17 cellular contexts compared by ENCODE assay signal in genomic region chr7:1224093-1224702, GRCh38. TPM values are rescaled to one million over a fixed set of nuclear protein-coding genes. Genes with fewer than 3 reads are reported as not detected.
DNase-seq lines count a peak whose midpoint lies in the region; TF ChIP-seq lines count a peak whose summit lies in the region.
"Had no signal": no experiment of that assay in that cellular context is flagged by ENCODE, and none has a peak within 500 bp of the region (broad histone marks: within the 10 kb centered on the region; RNA-seq: fewer than 3 reads in every experiment).

No MANE protein-coding gene starts in this region.

- H3K4me1 Mint-ChIP-seq in neural crest cell = peaks cover 15% of the 10 kb centered on the region

- POLR2A ChIA-PET in PC-9 (lab: Charles Lee; ENCODE audit: unreplicated experiment) = no interaction called here

- H3K36me3 ChIP-seq in HUES64 (ENCODE audit: insufficient read depth, low read length) (no peaks in the 10 kb centered on the region), esophagus muscularis mucosa (no peaks in the 10 kb centered on the region), PC-9 (ENCODE audit: low read depth) (no peaks in the 10 kb centered on the region)
- H3K36me3 ChIP-seq: transverse colon had no signal

- intact Hi-C loops in esophagus muscularis mucosa (cut with DNase I) = loop anchor here (10.0 kb wide), 1 partner anchor 191 kb away; no protein-coding TSS in a partner anchor
- intact Hi-C loops in PC-9 (cut with micrococcal nuclease; ENCODE audit: unreplicated experiment) = no loop called here

- H3K9me3 ChIP-seq in HUES64 (ENCODE audit: insufficient read depth, low read depth, low read length) (no peaks in the 10 kb centered on the region), esophagus muscularis mucosa (no peaks in the 10 kb centered on the region), PC-9 (ENCODE audit: insufficient read depth, low read depth) (no peaks in the 10 kb centered on the region)
- H3K9me3 ChIP-seq: transverse colon had no signal

- CTCF ChIA-PET in PC-9 (lab: Charles Lee) = no interaction called here

- H3F3A ChIP-seq in PC-9 (ENCODE audit: insufficient read depth, low read depth) = no peaks in the 10 kb centered on the region

- H3K9me2 ChIP-seq in PC-9 (ENCODE audit: insufficient read depth) = no peaks in the 10 kb centered on the region

- TF ChIP-seq EP300 in esophagus muscularis mucosa (IDR thresholded peaks at IDR 0.05) = no peak

- no peak overlapping the region for H3K27ac Mint-ChIP-seq in neural crest cell (ENCODE audit: unreplicated experiment)
- H3K27ac Mint-ChIP-seq: activated naive CD4-positive, alpha-beta T cell treated with anti-CD3 and anti-CD28 coated beads for 36 hours had no signal

- no peaks in the 10 kb centered on the region for H3K9me3 Mint-ChIP-seq in neural crest cell
- H3K9me3 Mint-ChIP-seq: activated naive CD4-positive, alpha-beta T cell treated with anti-CD3 and anti-CD28 coated beads for 36 hours; naive thymus-derived CD8-positive, alpha-beta T cell had no signal

- H2AFZ ChIP-seq in PC-9 = no peak overlapping the region

- peaks cover 99% of the 10 kb centered on the region for H3K27me3 Mint-ChIP-seq in neural crest cell (ENCODE audit: low read depth)

- H3K4me2 ChIP-seq in PC-9 = no peak overlapping the region

- DNase-seq in ELF-1 (ENCODE audit: low read depth, low spot score) (peak; percentile 53), esophagus muscularis mucosa (ENCODE audit: extremely low spot score) (no peak), neural crest cell (ENCODE audit: low read depth, low spot score) (peak; percentile 57), NCI-H1105 treated with DMSO at 0.1 percent for 48 hours (lab: John Stamatoyannopoulos, UW) (no peak), NCI-H774 (lab: John Stamatoyannopoulos, UW) (no peak), PC-9 (no peak)
- DNase-seq: activated naive CD4-positive, alpha-beta T cell treated with anti-CD3 and anti-CD28 coated beads for 36 hours; CD4-positive, alpha-beta memory T cell; left ventricle myocardium superior; naive thymus-derived CD8-positive, alpha-beta T cell; NK-92 treated with Interleukin-12 subunit alpha and Interleukin-12 subunit beta, amount 100 ng/mL, for 24 hours; SHP77 treated with DMSO at 0.1 percent for 48 hours; stimulated activated CD4-positive, alpha-beta T cell treated with anti-CD3 and anti-CD28 coated beads, Interleukin-2, amount 100 ng/mL, for 24 hours; transverse colon had no signal

- no peak for TF ChIP-seq POLR2A in esophagus muscularis mucosa (IDR thresholded peaks at IDR 0.05; ENCODE audit: low read depth)

- H4K20me1 ChIP-seq in PC-9 (ENCODE audit: insufficient read depth) = no peaks in the 10 kb centered on the region

- no peak for TF ChIP-seq CTCF in esophagus muscularis mucosa (IDR thresholded peaks at IDR 0.05)
- no peak for TF ChIP-seq CTCF in neural crest cell (conservative IDR thresholded peaks at IDR 0.05)
- no peak for TF ChIP-seq CTCF in PC-9 (conservative IDR thresholded peaks at IDR 0.05)

- no TSS peak for BruUV-seq in PC-9 (replicated peaks; lab: Mats Ljungman, UMichigan)

- no peaks in the 10 kb centered on the region for H3K36me3 Mint-ChIP-seq in neural crest cell (ENCODE audit: low read depth)
- H3K36me3 Mint-ChIP-seq: CD4-positive, alpha-beta memory T cell had no signal

- H3K4me1 ChIP-seq in HUES64 (ENCODE audit: insufficient read depth, low read length) = peaks cover 26% of the 10 kb centered on the region
- peaks cover 6 to 22% (median 18%) of the 10 kb centered on the region in 4 donors for H3K4me1 ChIP-seq in esophagus muscularis mucosa
- no peaks in the 10 kb centered on the region for H3K4me1 ChIP-seq in PC-9 (replicated peaks; ENCODE audit: insufficient read depth)

- H3K79me2 ChIP-seq in PC-9 (ENCODE audit: low read depth) = no peaks in the 10 kb centered on the region

- H3K4me3 Mint-ChIP-seq in neural crest cell = peak overlapping the region; percentile 64
- H3K4me3 Mint-ChIP-seq: activated naive CD4-positive, alpha-beta T cell treated with anti-CD3 and anti-CD28 coated beads for 36 hours; CD4-positive, alpha-beta memory T cell had no signal

- H3K27ac ChIP-seq in HUES64 (ENCODE audit: low read depth, low read length) (no peak overlapping the region), esophagus muscularis mucosa (replicated peaks in 1 of 4) (no peak overlapping the region), PC-9 (no peak overlapping the region)
- H3K27ac ChIP-seq: transverse colon had no signal

- WGBS in HUES64 = 1% methylated on average over 64 of the region's 64 CpGs
- WGBS in esophagus muscularis mucosa = 5% methylated on average over 22 of the region's 64 CpGs

- H3K4me3 ChIP-seq in HUES64 (ENCODE audit: low read length) (peak overlapping the region; percentile 49), esophagus muscularis mucosa (peak overlapping the region in 3 of 4 donors; percentile 3 to 16 (median 4)), PC-9 (no peak overlapping the region)
- H3K4me3 ChIP-seq: transverse colon had no signal

- 0 out of 2 replicates have a peak overlapping the region, but pooled peaks have one; percentile 13 for H3K9ac ChIP-seq in HUES64 (ENCODE audit: low read depth, low read length)

- H3K27me3 ChIP-seq in HUES64 (ENCODE audit: insufficient read depth, low read length) = peaks cover 99% of the 10 kb centered on the region
- peaks cover 5 to 98% (median 66%) of the 10 kb centered on the region in 4 donors for H3K27me3 ChIP-seq in esophagus muscularis mucosa
- peaks cover 96% of the 10 kb centered on the region for H3K27me3 ChIP-seq in PC-9 (ENCODE audit: insufficient read depth, low read depth)

RNA-seq across cellular contexts. Expression of gene UNCX, which starts 8.5 kb away (rescaled TPM):
- 0.10 TPM for polyA plus RNA-seq in HUES64 (2013, experiment 1 of 2)
- 0.25 TPM for polyA plus RNA-seq in HUES64 (2013, experiment 2 of 2)
- total RNA-seq in esophagus muscularis mucosa = not detected
- total RNA-seq in neural crest cell = 2.4 and 2.7 TPM in 2 replicates
- not detected in 2 replicates for total RNA-seq in PC-9 (2021)
- total RNA-seq: activated naive CD4-positive, alpha-beta T cell treated with anti-CD3 and anti-CD28 coated beads for 36 hours; cardiac septum; CD4-positive, alpha-beta memory T cell; HT-29; left ventricle myocardium superior; naive thymus-derived CD8-positive, alpha-beta T cell; transverse colon had no signal
- polyA plus RNA-seq: CD4-positive, alpha-beta memory T cell; naive thymus-derived CD8-positive, alpha-beta T cell had no signal

Comparison
In these comparisons a context has a peak if more than half of its experiments do, and no peak if none do; other contexts are left out.
1. DNase-seq: peak in ELF-1 (single experiment) and neural crest cell (single experiment); none in esophagus muscularis mucosa (single experiment), NCI-H1105 treated with DMSO at 0.1 percent for 48 hours (single experiment), NCI-H774 (single experiment) and PC-9 (0 of 2).